ENCODE assay signal across 8 cellular contexts in genomic region chr9:100598641-100599145, GRCh38. TPM values are rescaled to one million over a fixed set of nuclear protein-coding genes. Genes with fewer than 3 reads are reported as not detected.
DNase-seq lines count a peak whose midpoint lies in the region; ATAC-seq, FAIRE-seq and TF ChIP-seq lines count a peak whose summit lies in the region.

No MANE protein-coding gene starts in this region.

- H3K9ac ChIP-seq in H9 (ENCODE audit: extremely low read depth, insufficient read length, low read length) (peak overlapping the region; percentile 23), SK-N-SH (peak overlapping the region; percentile 41; the same call in 1 of the 2 replicates)

- H3K4me2 ChIP-seq in H9 (ENCODE audit: insufficient read depth, insufficient read length, low read length) (peak overlapping the region; percentile 58), SK-N-SH (peak overlapping the region; percentile 80)

- H4K8ac ChIP-seq in H9 (replicated peaks; ENCODE audit: insufficient read length, low read depth, low read length): no peak overlapping the region

- peaks cover 37 to 50% of the 10 kb centered on the region in 2 experiments for H3K4me1 Mint-ChIP-seq in H9
- peaks cover 34% of the 10 kb centered on the region for H3K4me1 Mint-ChIP-seq in activated naive CD4-positive, alpha-beta T cell treated with anti-CD3 and anti-CD28 coated beads, Interleukin-2, amount 50 U/mL, for 24 hours

- peak; percentile 76 for ATAC-seq in Right ventricle myocardium inferior

- no peak overlapping the region for H2BK12ac ChIP-seq in H9 (ENCODE audit: insufficient read length, low read depth, low read length)

- H3K23me2 ChIP-seq in H9 (ENCODE audit: insufficient read length, low read depth, low read length, poor library complexity, severe bottlenecking): peaks cover 3% of the 10 kb centered on the region

- H2BK20ac ChIP-seq in H9 (ENCODE audit: low read depth, low read length, poor library complexity, severe bottlenecking): no peak overlapping the region

- POLR2A ChIA-PET in SK-N-SH (lab: Yijun Ruan, JAX): interaction anchor here (0.8 to 0.9 kb wide), 2 partner anchors 23 to 171 kb away, joined by 3 read pairs; partner anchors contain the start of gene MSANTD3

- no peak for TF ChIP-seq RAD21 in SK-N-SH (IDR thresholded peaks at IDR 0.05; ENCODE audit: low read length)

- H3T11ph ChIP-seq in H9 (ENCODE audit: low read length): no peak overlapping the region

- peaks cover 5% of the 10 kb centered on the region; the same call in 1 of the 2 replicates for H3K4me1 ChIP-seq in H9 (ENCODE audit: insufficient read depth, low read length)
- peaks cover 0 to 9% of the 10 kb centered on the region in 2 experiments; a peak in 1 of 4 replicates for H3K4me1 ChIP-seq in SK-N-SH (ENCODE audit: control insufficient read depth in 1 of 2, insufficient read depth in 2 of 2, low read depth in 1 of 2, low read length in 1 of 2)
- peaks cover 3% of the 10 kb centered on the region for H3K4me1 ChIP-seq in ovary (ENCODE audit: insufficient read depth)
- peaks cover 0 to 14% (median 7%) of the 10 kb centered on the region in 4 donors for H3K4me1 ChIP-seq in tibial artery

- H3K56ac ChIP-seq in H9 (ENCODE audit: insufficient read length, low read depth, low read length): no peak overlapping the region

- H3K4me3 ChIP-seq in SK-N-SH (ENCODE audit: low read depth in 2 of 2, low read length in 1 of 2) (peak overlapping the region; percentile 63 to 66), ovary (peak overlapping the region; percentile 26), tibial artery (peak overlapping the region; percentile 47 to 57)

- FAIRE-seq in G401.6 (lab: Jason Lieb, UNC): peak; percentile 15

- H3K27me3 Mint-ChIP-seq in H9 (ENCODE audit: low read depth): no peaks in the 10 kb centered on the region
- no peaks in the 10 kb centered on the region for H3K27me3 Mint-ChIP-seq in activated naive CD4-positive, alpha-beta T cell treated with anti-CD3 and anti-CD28 coated beads, Interleukin-2, amount 50 U/mL, for 24 hours

- no peak overlapping the region for H3K4ac ChIP-seq in H9 (ENCODE audit: low read depth, low read length)

- H3K14ac ChIP-seq in H9 (ENCODE audit: insufficient read depth, low read length): no peak overlapping the region

- no peaks in the 10 kb centered on the region for H3K9me2 ChIP-seq in SK-N-SH

- no peak overlapping the region for H2BK15ac ChIP-seq in H9 (ENCODE audit: low read depth, low read length)

- H3K18ac ChIP-seq in H9 (ENCODE audit: insufficient read length, low read depth, low read length): no peak overlapping the region

- H3F3A ChIP-seq in SK-N-SH (replicated peaks; ENCODE audit: insufficient read depth): no peaks in the 10 kb centered on the region

- no peak for TF ChIP-seq EP300 in SK-N-SH (IDR thresholded peaks at IDR 0.05; ENCODE audit: borderline replicate concordance in 1 of 2, low read depth in 1 of 2, low read length in 1 of 2)
- TF ChIP-seq EP300 in ovary (IDR thresholded peaks at IDR 0.05): no peak

- H3K9me3 ChIP-seq in H9 (ENCODE audit: control insufficient read depth, low read depth, low read length) (no peaks in the 10 kb centered on the region), SK-N-SH (no peaks in the 10 kb centered on the region), ovary (no peaks in the 10 kb centered on the region), tibial artery (no peaks in the 10 kb centered on the region)

- H4K5ac ChIP-seq in H9 (ENCODE audit: insufficient read length, low read depth, low read length): no peak overlapping the region

- no peaks in the 10 kb centered on the region for H4K20me1 ChIP-seq in H9 (ENCODE audit: control insufficient read depth, insufficient read depth, insufficient read length)
- no peaks in the 10 kb centered on the region for H4K20me1 ChIP-seq in SK-N-SH (ENCODE audit: insufficient read depth)

- H3K27me3 ChIP-seq in H9 (ENCODE audit: insufficient read depth, low read length) (no peaks in the 10 kb centered on the region), SK-N-SH (ENCODE audit: insufficient read depth) (no peaks in the 10 kb centered on the region), ovary (no peaks in the 10 kb centered on the region), tibial artery (no peaks in the 10 kb centered on the region)

- H3K23ac ChIP-seq in H9 (ENCODE audit: insufficient read length, low read depth, low read length): no peak overlapping the region

- no peaks in the 10 kb centered on the region for H3K79me1 ChIP-seq in H9 (ENCODE audit: insufficient read depth, low read depth, low read length, poor library complexity, severe bottlenecking)

- no peak for TF ChIP-seq CTCF in H9 (conservative IDR thresholded peaks at IDR 0.05)
- TF ChIP-seq CTCF in SK-N-SH (IDR thresholded peaks at IDR 0.05): no peak
- TF ChIP-seq CTCF in ovary (IDR thresholded peaks at IDR 0.05): no peak
- no peak for TF ChIP-seq CTCF in tibial artery (IDR thresholded peaks at IDR 0.05)

- no peak for TF ChIP-seq POLR2A in ovary (IDR thresholded peaks at IDR 0.05)

- H3K36me3 Mint-ChIP-seq in H9 (ENCODE audit: insufficient read depth in 1 of 3, low read depth in 3 of 3): peaks cover 0 to 5% (median 0%) of the 10 kb centered on the region in 3 experiments; a peak in 1 of 7 replicates
- H3K36me3 Mint-ChIP-seq in activated naive CD4-positive, alpha-beta T cell treated with anti-CD3 and anti-CD28 coated beads, Interleukin-2, amount 50 U/mL, for 24 hours: no peaks in the 10 kb centered on the region

- CTCF ChIA-PET in SK-N-SH (lab: Yijun Ruan, JAX): interaction anchor here (1.2 to 6.3 kb wide), 7 partner anchors 17 to 1414 kb away, joined by 3 to 80 read pairs (median 4); no protein-coding TSS in a partner anchor

- peak overlapping the region in 2 of 3 experiments; percentile 51 to 87; a peak in 4 of 7 replicates for H3K27ac Mint-ChIP-seq in H9
- peak overlapping the region; percentile 33 for H3K27ac Mint-ChIP-seq in activated naive CD4-positive, alpha-beta T cell treated with anti-CD3 and anti-CD28 coated beads, Interleukin-2, amount 50 U/mL, for 24 hours

- H3K27ac ChIP-seq in H9 (ENCODE audit: insufficient read length, low read depth, low read length) (no peak overlapping the region), SK-N-SH (ENCODE audit: low read depth in 2 of 2, low read length in 1 of 2) (peak overlapping the region in 1 of 2 experiments; percentile 68; a peak in 2 of 4 replicates), ovary (no peak overlapping the region), tibial artery (no peak overlapping the region)

- no CpG with 5 or more reads among the region's 41 CpGs for WGBS in H9 (ENCODE audit: extremely low coverage, insufficient read length, low lambda C conversion rate)
- 5% methylated on average over 16 of the region's 41 CpGs for WGBS in SK-N-SH (ENCODE audit: low lambda C conversion rate)
- WGBS in ovary, 3 donors: 1% methylated on average over 41 of the region's 41 CpGs

- no peak overlapping the region for H2AK5ac ChIP-seq in H9 (ENCODE audit: insufficient read length, low read length)

- H2BK5ac ChIP-seq in H9 (ENCODE audit: insufficient read length, low read length): no peak overlapping the region

- no peak overlapping the region for H2BK120ac ChIP-seq in H9 (ENCODE audit: low read depth, low read length, poor library complexity, severe bottlenecking)

- DNase-seq in H9: peak; percentile 98
- DNase-seq in M059J (ENCODE audit: low read depth): peak; percentile 79
- peak; percentile 86 for DNase-seq in SK-N-SH
- DNase-seq in Right ventricle myocardium inferior (ENCODE audit: missing footprints): peak; percentile 91
- DNase-seq in ovary: peak; percentile 72 to 89 (median 82)
- DNase-seq in tibial artery: peak; percentile 61 to 79

- intact Hi-C loops in Right ventricle myocardium inferior (cut with DNase I): loop anchor here (5.0 to 10.0 kb wide), 6 partner anchors 151 to 1434 kb away; partner anchors contain the start of gene TEX10
- intact Hi-C loops in ovary (cut with DNase I): loop anchor here in 1 of 4 donors (10.0 kb wide), 1 partner anchor 1414 kb away; no protein-coding TSS in a partner anchor
- intact Hi-C loops in tibial artery (cut with DNase I; ENCODE audit: low total_unique reads): no loop called here

- H3K4me3 Mint-ChIP-seq in H9: peak overlapping the region; percentile 62 to 70
- peak overlapping the region; percentile 84 for H3K4me3 Mint-ChIP-seq in activated naive CD4-positive, alpha-beta T cell treated with anti-CD3 and anti-CD28 coated beads, Interleukin-2, amount 50 U/mL, for 24 hours

- peaks cover 2 to 6% of the 10 kb centered on the region in 2 experiments; a peak in 3 of 5 replicates for H3K9me3 Mint-ChIP-seq in H9
- H3K9me3 Mint-ChIP-seq in activated naive CD4-positive, alpha-beta T cell treated with anti-CD3 and anti-CD28 coated beads, Interleukin-2, amount 50 U/mL, for 24 hours: no peaks in the 10 kb centered on the region

- no peak overlapping the region for H2AFZ ChIP-seq in H9 (ENCODE audit: low read length)
- peak overlapping the region; percentile 82 for H2AFZ ChIP-seq in SK-N-SH (ENCODE audit: low read depth)

- H3K79me2 ChIP-seq in H9 (ENCODE audit: insufficient read depth, low read length) (no peaks in the 10 kb centered on the region), SK-N-SH (ENCODE audit: insufficient read depth) (no peaks in the 10 kb centered on the region)

- no peak overlapping the region for H4K91ac ChIP-seq in H9 (ENCODE audit: insufficient read length, low read depth, low read length)

- H3K36me3 ChIP-seq in SK-N-SH (replicated peaks in 1 of 2; ENCODE audit: control insufficient read depth in 1 of 2, insufficient read depth in 2 of 2, low read length in 1 of 2): no peaks in the 10 kb centered on the region
- no peaks in the 10 kb centered on the region for H3K36me3 ChIP-seq in ovary
- H3K36me3 ChIP-seq in tibial artery: no peaks in the 10 kb centered on the region

TF ChIP-seq in SK-N-SH, 30 proteins besides CTCF, POLR2A, EP300 and RAD21 (continues in another document):
- no peak for TF ChIP-seq EZH2phosphoT487 (IDR thresholded peaks at IDR 0.05; ENCODE audit: borderline replicate concordance, low read depth)
- TF ChIP-seq SMC3 (IDR thresholded peaks at IDR 0.05; ENCODE audit: low read depth, low read length): no peak
- peak; percentile 17; the same call in 1 of the 2 replicates for TF ChIP-seq TAF1 (IDR thresholded peaks at IDR 0.05; ENCODE audit: borderline replicate concordance, low read depth, low read length)

RNA-seq across cellular contexts. Expression of gene CAVIN4, which starts 20.8 kb away (rescaled TPM):
- total RNA-seq in H9 (2021) (6.8 and 7.3 TPM in 2 replicates), Right ventricle myocardium inferior (79.3 TPM), ovary (under 1 TPM in 6 of 7 donors, not detected in 1; 0.20 to 0.46 (median 0.24) TPM)
- 0.37 and 0.59 TPM in 2 replicates for total RNA-seq in M059J (2014; rRNA removed; shearing (Covaris generic))
- polyA plus RNA-seq in SK-N-SH (2012; rRNA removed) (0.54 and 0.73 TPM in 2 replicates), ovary (under 1 TPM; 0.13 to 0.30 TPM)
- polyA plus RNA-seq in SK-N-SH (2012; cell fraction: cytosol; rRNA removed): 0.67 and 0.73 TPM in 2 replicates
- 1.1 and 1.9 TPM in 2 replicates for polyA plus RNA-seq in SK-N-SH (2012; cell fraction: nucleus; rRNA removed)
